11 cellular contexts compared by ENCODE assay signal in the genomic region with DNA sequence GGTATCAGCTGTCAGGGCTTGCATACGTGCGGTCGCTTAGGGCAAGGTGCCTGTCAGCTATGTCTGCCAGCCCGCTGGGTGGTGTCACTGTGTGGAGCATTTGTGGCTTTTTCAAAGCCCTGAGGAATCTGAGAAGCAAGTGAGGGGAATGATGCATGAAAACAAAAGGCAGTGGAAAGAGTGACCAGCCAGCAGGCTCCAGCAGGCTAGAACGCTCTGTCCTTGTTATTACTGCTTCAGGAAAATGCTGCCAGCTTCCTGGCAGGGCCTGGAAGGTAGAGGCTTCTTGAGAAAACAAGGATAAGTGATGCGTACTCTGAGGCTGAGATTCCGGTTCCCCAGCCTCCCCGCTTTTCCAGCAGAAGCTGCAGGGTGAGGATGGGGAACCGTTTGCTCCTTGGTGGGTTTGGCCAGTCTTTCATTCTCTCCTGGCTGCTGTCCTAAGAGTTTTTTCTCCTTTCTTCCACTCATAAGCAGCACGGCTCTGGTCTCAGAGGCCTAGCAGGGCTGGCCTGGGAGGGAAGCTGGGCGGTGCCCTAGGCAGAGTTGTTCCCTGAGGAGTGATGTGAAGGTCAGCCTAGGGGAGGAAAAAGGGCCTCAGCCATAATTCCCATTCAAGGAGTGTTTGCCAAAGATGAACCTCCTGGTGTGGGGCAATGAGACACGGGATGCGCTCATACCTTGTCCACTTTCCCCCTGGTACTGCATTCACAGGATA. TPM values are rescaled to one million over a fixed set of nuclear protein-coding genes. Genes with fewer than 3 reads are reported as not detected.
A peak's percentile ranks its signal among the peaks of the same experiment; 100 is the strongest.
DNase-seq lines count a peak whose midpoint lies in the region; ATAC-seq and TF ChIP-seq lines count a peak whose summit lies in the region.
"Had no signal": no experiment of that assay in that cellular context is flagged by ENCODE, and none has a peak within 500 bp of the region (broad histone marks: within the 10 kb centered on the region; RNA-seq: fewer than 3 reads in every experiment).

No MANE protein-coding gene starts in this region.

- intact Hi-C loops in MCF 10A (cut with micrococcal nuclease) (no loop called here), esophagus muscularis mucosa (cut with DNase I) (no loop called here)
- intact Hi-C loops in CD4-positive, alpha-beta T cell (cut with DNase I, micrococcal nuclease) = no loop called here

- H3K27me3 ChIP-seq in esophagus muscularis mucosa (no peaks in the 10 kb centered on the region), neuronal stem cell (ENCODE audit: control insufficient read depth in 3 of 3, insufficient read depth in 3 of 3, low read depth in 1 of 3, low read length in 3 of 3) (no peaks in the 10 kb centered on the region)
- H3K27me3 ChIP-seq in CD4-positive, alpha-beta T cell (ENCODE audit: control insufficient read depth, insufficient read depth, low read length) = no peaks in the 10 kb centered on the region

- H3K27ac Mint-ChIP-seq in MCF 10A (ENCODE audit: low read depth, unreplicated experiment) = no peak overlapping the region
- no peak overlapping the region for H3K27ac Mint-ChIP-seq in activated naive CD4-positive, alpha-beta T cell treated with anti-CD3 and anti-CD28 coated beads, Interleukin-2, amount 10 ng/mL, durations not matched to agents 7 days and 5 days
- H3K27ac Mint-ChIP-seq in CD4-positive, alpha-beta T cell = no peak overlapping the region

- no peak overlapping the region for H4K91ac ChIP-seq in neuronal stem cell (ENCODE audit: low read depth, low read length, poor library complexity)

- H3K23ac ChIP-seq in neuronal stem cell (ENCODE audit: low read depth, low read length, poor library complexity) = no peak overlapping the region

- H3K27ac ChIP-seq in esophagus muscularis mucosa (replicated peaks in 1 of 4) (peak overlapping the region; percentile 67 to 82 (median 76)), neuronal stem cell (replicated peaks; ENCODE audit: low read length) (peak overlapping the region; percentile 27)
- no peak overlapping the region for H3K27ac ChIP-seq in CD4-positive, alpha-beta T cell (ENCODE audit: low read depth, low read length)

- H3K9ac ChIP-seq in neuronal stem cell (ENCODE audit: low read depth, low read length, poor library complexity) = no peak overlapping the region

- H2AK5ac ChIP-seq in neuronal stem cell (ENCODE audit: low read depth, low read length) = no peak overlapping the region

- H3K4me1 Mint-ChIP-seq in MCF 10A (ENCODE audit: insufficient read depth, unreplicated experiment) = peaks cover 4% of the 10 kb centered on the region
- no peaks in the 10 kb centered on the region for H3K4me1 Mint-ChIP-seq in activated naive CD4-positive, alpha-beta T cell treated with anti-CD3 and anti-CD28 coated beads, Interleukin-2, amount 10 ng/mL, durations not matched to agents 7 days and 5 days
- no peaks in the 10 kb centered on the region for H3K4me1 Mint-ChIP-seq in CD4-positive, alpha-beta T cell (ENCODE audit: low read depth)

- no peak for ATAC-seq in CD4-positive, alpha-beta T cell (ENCODE audit: poor library complexity)
- ATAC-seq in GM18519 (IDR thresholded peaks at IDR 0.05; ENCODE audit: low FRiP score, unreplicated experiment) = no peak

- H3K4me3 ChIP-seq in esophagus muscularis mucosa (no peak overlapping the region), neuronal stem cell (ENCODE audit: low read length in 2 of 2) (no peak overlapping the region)
- H3K4me3 ChIP-seq: HAP-1 had no signal

- H3K4me3 Mint-ChIP-seq in MCF 10A (ENCODE audit: unreplicated experiment) = no peak overlapping the region
- H3K4me3 Mint-ChIP-seq in activated naive CD4-positive, alpha-beta T cell treated with anti-CD3 and anti-CD28 coated beads, Interleukin-2, amount 10 ng/mL, durations not matched to agents 7 days and 5 days = no peak overlapping the region
- no peak overlapping the region for H3K4me3 Mint-ChIP-seq in CD4-positive, alpha-beta T cell

- H3K18ac ChIP-seq in neuronal stem cell (ENCODE audit: low read length) = peak overlapping the region; percentile 24

- H3K14ac ChIP-seq in neuronal stem cell (ENCODE audit: low read length) = no peak overlapping the region

- no TSS peak for BruUV-seq in MCF 10A (replicated peaks; lab: Mats Ljungman, UMichigan)

- TF ChIP-seq EP300 in esophagus muscularis mucosa (IDR thresholded peaks at IDR 0.05) = peak; percentile 61

- H3K9me3 ChIP-seq in esophagus muscularis mucosa (no peaks in the 10 kb centered on the region), neuronal stem cell (replicated peaks in 1 of 2; ENCODE audit: control insufficient read depth in 2 of 2, insufficient read depth in 1 of 2, low read depth in 1 of 2, low read length in 2 of 2) (no peaks in the 10 kb centered on the region)
- no peaks in the 10 kb centered on the region for H3K9me3 ChIP-seq in CD4-positive, alpha-beta T cell (ENCODE audit: control insufficient read depth, low read length)

- H2BK15ac ChIP-seq in neuronal stem cell (ENCODE audit: low read length) = peak overlapping the region; percentile 29

- 69% methylated on average over 13 of the region's 13 CpGs for WGBS in esophagus muscularis mucosa
- WGBS in neuronal stem cell (ENCODE audit: extremely low coverage in 2 of 2, insufficient read length in 2 of 2, insufficient replicate concordance in 1 of 2), 2 donors = no CpG with 5 or more reads among the region's 13 CpGs

- H2BK5ac ChIP-seq in neuronal stem cell (ENCODE audit: low read length) = no peak overlapping the region

- H2AFZ ChIP-seq in neuronal stem cell (ENCODE audit: low read length) = peak overlapping the region; percentile 62

- H2BK120ac ChIP-seq in neuronal stem cell (ENCODE audit: low read depth, low read length) = no peak overlapping the region

- H3K36me3 ChIP-seq in esophagus muscularis mucosa (no peaks in the 10 kb centered on the region), neuronal stem cell (replicated peaks in 1 of 2; ENCODE audit: control insufficient read depth in 2 of 2, insufficient read depth in 2 of 2, low read length in 2 of 2) (no peaks in the 10 kb centered on the region)
- H3K36me3 ChIP-seq: HAP-1 had no signal

- in situ Hi-C loops in T47D (cut with HindIII; ENCODE audit: low pct_unique_long_range_greater_than_20kb, low sequenced_read_pairs) = no loop called here

- H2BK12ac ChIP-seq in neuronal stem cell (ENCODE audit: low read length) = no peak overlapping the region

- H3K9me3 Mint-ChIP-seq in MCF 10A (ENCODE audit: unreplicated experiment) = peaks cover 3% of the 10 kb centered on the region
- peaks cover 7% of the 10 kb centered on the region for H3K9me3 Mint-ChIP-seq in activated naive CD4-positive, alpha-beta T cell treated with anti-CD3 and anti-CD28 coated beads, Interleukin-2, amount 10 ng/mL, durations not matched to agents 7 days and 5 days
- H3K9me3 Mint-ChIP-seq in CD4-positive, alpha-beta T cell = no peaks in the 10 kb centered on the region

- no peaks in the 10 kb centered on the region for H3K27me3 Mint-ChIP-seq in MCF 10A (ENCODE audit: insufficient read depth, unreplicated experiment)
- H3K27me3 Mint-ChIP-seq in activated naive CD4-positive, alpha-beta T cell treated with anti-CD3 and anti-CD28 coated beads, Interleukin-2, amount 10 ng/mL, durations not matched to agents 7 days and 5 days = peaks cover 4% of the 10 kb centered on the region
- no peaks in the 10 kb centered on the region for H3K27me3 Mint-ChIP-seq in CD4-positive, alpha-beta T cell

- CTCF ChIA-PET in MCF 10A (lab: Yijun Ruan, JAX) = interaction anchor here (0.5 to 1.3 kb wide), 3 partner anchors 8 to 260 kb away, joined by 3 read pairs; no protein-coding TSS in a partner anchor
- CTCF ChIA-PET in activated naive CD4-positive, alpha-beta T cell treated with anti-CD3 and anti-CD28 coated beads, Interleukin-2, amount 10 ng/mL, durations not matched to agents 7 days and 5 days (lab: Charles Lee) = no interaction called here
- CTCF ChIA-PET in CD4-positive, alpha-beta T cell (lab: Charles Lee) = interaction anchor here (0.7 kb wide), 1 partner anchor 56 kb away, joined by 3 read pairs; no protein-coding TSS in a partner anchor

- H3K4me1 ChIP-seq in esophagus muscularis mucosa = peaks cover 17 to 24% (median 23%) of the 10 kb centered on the region in 4 donors
- H3K4me1 ChIP-seq in neuronal stem cell (ENCODE audit: control insufficient read depth in 2 of 2, insufficient read depth in 1 of 2, low read depth in 1 of 2, low read length in 2 of 2) = peaks cover 0 to 12% of the 10 kb centered on the region in 2 donors

- POLR2A ChIA-PET in MCF 10A (lab: Yijun Ruan, JAX) = interaction anchor here (0.7 to 0.8 kb wide), 2 partner anchors 47 to 192 kb away, joined by 3 read pairs; no protein-coding TSS in a partner anchor
- POLR2A ChIA-PET in CD4-positive, alpha-beta T cell (lab: Charles Lee) = no interaction called here

- TF ChIP-seq CTCF in MCF 10A (IDR thresholded peaks at IDR 0.05; ENCODE audit: unreplicated experiment) (no peak), esophagus muscularis mucosa (IDR thresholded peaks at IDR 0.05) (no peak)
- TF ChIP-seq CTCF in CD4-positive, alpha-beta T cell (IDR thresholded peaks at IDR 0.05) = no peak

- DNase-seq in T47D (ENCODE audit: low read depth in 1 of 2, low spot score in 1 of 2) (peak; percentile 13 to 45), MCF 10A (ENCODE audit: unreplicated experiment) (no peak), esophagus muscularis mucosa (ENCODE audit: extremely low spot score) (no peak), neuronal stem cell (ENCODE audit: low spot score) (peak; percentile 24), CD1c-positive myeloid dendritic cell (ENCODE audit: extremely low spot score) (no peak)
- no peak for DNase-seq in activated naive CD4-positive, alpha-beta T cell treated with anti-CD3 and anti-CD28 coated beads, Interleukin-2, amount 10 ng/mL, durations not matched to agents 7 days and 5 days
- no peak for DNase-seq in CD4-positive, alpha-beta T cell
- DNase-seq: erythroblast; stimulated activated naive CD4-positive, alpha-beta T cell treated with Interleukin-2 at 50 U/mL for 16 hours had no signal

- H3K4me2 ChIP-seq in neuronal stem cell (ENCODE audit: insufficient read depth, low read length, poor library complexity, severe bottlenecking) = no peak overlapping the region

- H3K79me1 ChIP-seq in neuronal stem cell (ENCODE audit: low read depth, low read length) = no peaks in the 10 kb centered on the region

- no peak overlapping the region for H3K4ac ChIP-seq in neuronal stem cell (ENCODE audit: low read length)

- no peak overlapping the region for H4K8ac ChIP-seq in neuronal stem cell (ENCODE audit: low read depth, low read length)

- no peak for TF ChIP-seq POLR2A in esophagus muscularis mucosa (IDR thresholded peaks at IDR 0.05; ENCODE audit: low read depth)

- no peaks in the 10 kb centered on the region for H3K36me3 Mint-ChIP-seq in MCF 10A (ENCODE audit: insufficient read depth, unreplicated experiment)
- peaks cover 4% of the 10 kb centered on the region for H3K36me3 Mint-ChIP-seq in activated naive CD4-positive, alpha-beta T cell treated with anti-CD3 and anti-CD28 coated beads, Interleukin-2, amount 10 ng/mL, durations not matched to agents 7 days and 5 days
- no peaks in the 10 kb centered on the region for H3K36me3 Mint-ChIP-seq in CD4-positive, alpha-beta T cell (ENCODE audit: low read depth)

RNA-seq across cellular contexts. Expression of gene MKLN1, which starts 42.8 kb away (rescaled TPM):
- 35.6 and 35.8 TPM in 2 replicates for total RNA-seq in MCF 10A (2022)
- total RNA-seq in esophagus muscularis mucosa = 10 to 100 TPM; 37.9 to 55.2 (median 41.3) TPM
- polyA plus RNA-seq in neuronal stem cell (2013, experiment 1 of 2) = 14.0 TPM
- 14.8 TPM for polyA plus RNA-seq in neuronal stem cell (2013, experiment 2 of 2)
- 10 to 100 TPM; 47.2 to 53.7 TPM for total RNA-seq in CD4-positive, alpha-beta T cell

Comparison
In these comparisons a context has a peak if more than half of its experiments do, and no peak if none do; other contexts are left out.
1. DNase-seq: peak in T47D (2 of 2) and neuronal stem cell (single experiment); none in MCF 10A (single experiment), esophagus muscularis mucosa (single experiment), activated naive CD4-positive, alpha-beta T cell treated with anti-CD3 and anti-CD28 coated beads, Interleukin-2, amount 10 ng/mL, durations not matched to agents 7 days and 5 days (single experiment), CD1c-positive myeloid dendritic cell (single experiment) and CD4-positive, alpha-beta T cell (0 of 10).